Comparison of ENCODE assay signal across 8 cellular contexts in the genomic region with DNA sequence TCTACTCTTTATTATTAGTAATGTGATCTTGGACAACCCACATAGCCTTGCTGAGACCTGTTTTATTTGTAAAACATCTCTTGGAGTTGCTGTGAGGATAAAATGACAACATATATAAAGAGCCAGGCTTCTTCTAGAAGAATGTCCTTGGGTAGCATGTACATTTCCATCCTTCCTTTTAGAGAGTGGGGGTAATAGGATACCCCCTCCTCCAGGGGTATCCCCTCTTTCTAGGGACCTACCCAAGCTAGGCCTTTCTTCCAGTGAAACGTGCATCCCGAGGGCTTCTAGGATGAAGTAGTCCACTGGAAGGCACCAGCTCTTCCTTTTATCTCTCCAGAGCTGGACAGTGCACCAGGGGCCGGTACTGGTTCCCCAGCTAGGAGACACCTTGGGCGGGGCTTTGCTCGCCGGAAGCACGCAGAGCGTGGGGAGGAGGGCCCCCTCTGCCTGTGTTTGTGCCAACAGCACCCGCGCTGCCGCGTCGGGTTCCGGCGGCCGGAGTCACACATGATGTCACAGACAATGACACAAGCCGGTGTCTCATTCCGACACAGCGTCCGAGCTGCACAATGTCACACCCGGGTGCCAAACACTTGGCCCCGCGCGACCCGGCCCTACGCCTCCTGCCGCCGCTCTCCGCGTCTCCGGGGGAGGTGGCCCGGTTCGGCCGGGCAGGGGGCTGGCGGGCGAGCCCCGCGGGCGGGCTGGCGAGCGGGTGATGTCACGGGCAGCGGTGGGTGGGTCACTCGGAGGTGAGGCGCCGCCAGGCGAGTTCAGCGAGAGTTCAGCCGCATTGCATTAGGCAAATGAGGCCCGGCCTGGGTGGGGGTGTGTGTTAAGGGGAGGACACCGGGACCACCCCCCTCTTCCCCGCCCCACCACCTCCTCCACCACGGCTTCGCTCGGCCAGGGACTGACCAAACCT. TPM values are rescaled to one million over a fixed set of nuclear protein-coding genes. Genes with fewer than 3 reads are reported as not detected.
DNase-seq lines count a peak whose midpoint lies in the region; ATAC-seq and TF ChIP-seq lines count a peak whose summit lies in the region.

No MANE protein-coding gene starts in this region.

- POLR2A ChIA-PET in CD4-positive, alpha-beta memory T cell (lab: Charles Lee; ENCODE audit: partially characterized antibody) = interaction anchor here (0.5 to 29.0 kb wide), 6 partner anchors 10 to 1589 kb away, joined by 3 to 1054 read pairs (median 3); a partner anchor contains a TSS
- POLR2A ChIA-PET in IMR-90 (lab: Charles Lee; ENCODE audit: unreplicated experiment) = no interaction called here

- ATAC-seq in IMR-90 (ENCODE audit: low read depth) = peak; percentile 45
- peak; percentile 72 to 76 for ATAC-seq in right cardiac atrium
- ATAC-seq in GM19467 (IDR thresholded peaks at IDR 0.05; ENCODE audit: unreplicated experiment) = no peak

- peaks cover 40 to 81% (median 69%) of the 10 kb centered on the region in 4 donors for H3K4me1 Mint-ChIP-seq in CD4-positive, alpha-beta memory T cell

- H3K9ac ChIP-seq in IMR-90 (ENCODE audit: low read depth, low read length) = peak overlapping the region; percentile 81

- no peak overlapping the region for H4K5ac ChIP-seq in IMR-90 (ENCODE audit: low read depth, low read length)

- H3K27ac ChIP-seq in CD4-positive, alpha-beta memory T cell (ENCODE audit: low read depth, low read length) = peak overlapping the region; percentile 90
- H3K27ac ChIP-seq in IMR-90 (ENCODE audit: insufficient read depth, low read length) (peak overlapping the region; percentile 73), right cardiac atrium (ENCODE audit: low read length) (peak overlapping the region; percentile 87)

- H3K4me3 Mint-ChIP-seq in CD4-positive, alpha-beta memory T cell = peak overlapping the region; percentile 84 to 88 (median 86)

- peak; percentile 84 to 95 (median 87) for DNase-seq in CD4-positive, alpha-beta memory T cell
- DNase-seq in GM20000 (ENCODE audit: low spot score) (peak; percentile 89), IMR-90 (peak; percentile 73), T-helper 1 cell (peak; percentile 80 to 94 (median 86)), amniotic stem cell (lab: John Stamatoyannopoulos, UW) (peak; percentile 36), right cardiac atrium (peak; percentile 97 to 98 (median 97)), retina (peak; percentile 91)

- peaks cover 32 to 85% of the 10 kb centered on the region in 2 experiments; a peak in 3 of 4 replicates for H3K79me1 ChIP-seq in IMR-90 (ENCODE audit: low read depth in 1 of 2, low read length in 2 of 2)

- peak overlapping the region; percentile 90; the same call in 1 of the 2 replicates for H3K14ac ChIP-seq in IMR-90 (replicated peaks; ENCODE audit: low read depth, low read length)

- H2AFZ ChIP-seq in IMR-90 (replicated peaks; ENCODE audit: low read length, poor library complexity) = peak overlapping the region; percentile 90

- H2AK9ac ChIP-seq in IMR-90 (replicated peaks; ENCODE audit: low read depth, low read length, poor library complexity) = peak overlapping the region; percentile 95

- peaks cover 17% of the 10 kb centered on the region for H3K9me1 ChIP-seq in IMR-90 (ENCODE audit: insufficient read depth, low read length)

- peak overlapping the region; percentile 1; the same call in 1 of the 3 replicates for H2BK15ac ChIP-seq in IMR-90 (ENCODE audit: low read depth, low read length)

- H3K9me3 ChIP-seq in CD4-positive, alpha-beta memory T cell (ENCODE audit: control insufficient read depth in 1 of 2, low read length in 2 of 2) = no peaks in the 10 kb centered on the region
- no peaks in the 10 kb centered on the region for H3K9me3 ChIP-seq in IMR-90 (ENCODE audit: control insufficient read depth, insufficient read depth, low read length)
- no peaks in the 10 kb centered on the region for H3K9me3 ChIP-seq in right cardiac atrium (ENCODE audit: control insufficient read depth, low read length)

- H3K4ac ChIP-seq in IMR-90 (ENCODE audit: low read depth, low read length) = peak overlapping the region; percentile 79

- peaks cover 85% of the 10 kb centered on the region for H3K4me1 ChIP-seq in CD4-positive, alpha-beta memory T cell (ENCODE audit: insufficient read depth, low read length)
- H3K4me1 ChIP-seq in IMR-90 (ENCODE audit: control insufficient read depth, insufficient read depth, low read length) (peaks cover 26% of the 10 kb centered on the region), right cardiac atrium (ENCODE audit: control insufficient read depth, insufficient read depth, low read length) (peaks cover 14% of the 10 kb centered on the region)

- H3K56ac ChIP-seq in IMR-90 (ENCODE audit: extremely low read depth, insufficient read depth, low read length) = peak overlapping the region; percentile 10; the same call in 1 of the 2 replicates

- 1% methylated on average over 19 of the region's 55 CpGs; no CpG with 5 or more reads in 1 of the 2 experiments for WGBS in IMR-90 (ENCODE audit: extremely low coverage in 2 of 2, insufficient read length in 1 of 2), 2 experiments
- WGBS in right cardiac atrium = under 1% methylated on average over 55 of the region's 55 CpGs

- in situ Hi-C loops in IMR-90 (cut with MboI; ENCODE audit: low sequenced_read_pairs) = no loop called here

- peak; percentile 27 for TF ChIP-seq RAD21 in IMR-90 (IDR thresholded peaks at IDR 0.05; ENCODE audit: low read length)

- CTCF ChIA-PET in CD4-positive, alpha-beta memory T cell (lab: Charles Lee; ENCODE audit: partially characterized antibody) = interaction anchor here (0.7 to 4.5 kb wide), 15 partner anchors 11 to 193 kb away, joined by 3 to 46 read pairs (median 3); no protein-coding TSS in a partner anchor
- CTCF ChIA-PET in IMR-90 (lab: Yijun Ruan, JAX) = interaction anchor here (0.9 kb wide), 1 partner anchor 37 kb away, joined by 3 read pairs; no protein-coding TSS in a partner anchor

- peaks cover 9 to 31% of the 10 kb centered on the region in 2 donors for H3K36me3 Mint-ChIP-seq in CD4-positive, alpha-beta memory T cell

- peak overlapping the region; percentile 51 to 76; a peak in 2 of 4 replicates for H4K8ac ChIP-seq in IMR-90 (ENCODE audit: low read depth in 2 of 2, low read length in 2 of 2)

- H3K9me3 Mint-ChIP-seq in CD4-positive, alpha-beta memory T cell = no peaks in the 10 kb centered on the region

- peak overlapping the region; percentile 90 to 99 (median 98) for H3K27ac Mint-ChIP-seq in CD4-positive, alpha-beta memory T cell

- TF ChIP-seq CTCF in GM20000 (IDR thresholded peaks at IDR 0.05; ENCODE audit: extremely low read depth, missing control alignments) (no peak), IMR-90 (conservative IDR thresholded peaks at IDR 0.05; ENCODE audit: low read depth, low read length) (no peak)

- peaks cover 10% of the 10 kb centered on the region for H3K36me3 ChIP-seq in CD4-positive, alpha-beta memory T cell (ENCODE audit: insufficient read depth, low read length)
- H3K36me3 ChIP-seq in IMR-90 (ENCODE audit: control insufficient read depth, insufficient read depth, low read length) = peaks cover 1% of the 10 kb centered on the region; the same call in 1 of the 2 replicates

- H4K20me1 ChIP-seq in IMR-90 (ENCODE audit: insufficient read depth, low read length) = peaks cover 47% of the 10 kb centered on the region

- no peaks in the 10 kb centered on the region for H3K27me3 ChIP-seq in CD4-positive, alpha-beta memory T cell (ENCODE audit: insufficient read depth, low read length)
- H3K27me3 ChIP-seq in IMR-90 (ENCODE audit: control insufficient read depth, insufficient read depth, low read length) (no peaks in the 10 kb centered on the region), right cardiac atrium (ENCODE audit: control insufficient read depth, insufficient read depth) (no peaks in the 10 kb centered on the region)

- intact Hi-C loops in CD4-positive, alpha-beta memory T cell (cut with micrococcal nuclease) = loop anchor here (1.0 kb wide), 3 partner anchors 15 to 38 kb away; no protein-coding TSS in a partner anchor
- intact Hi-C loops in IMR-90 (cut with micrococcal nuclease) (loop anchor here (5.0 kb wide), 1 partner anchor 139 kb away; no protein-coding TSS in a partner anchor), right cardiac atrium (cut with DNase I) (no loop called here)

- peak overlapping the region; percentile 55; the same call in 1 of the 2 replicates for H4K91ac ChIP-seq in IMR-90 (ENCODE audit: insufficient read depth, low read depth, low read length)

- H2AK5ac ChIP-seq in IMR-90 (ENCODE audit: low read depth, low read length) = peak overlapping the region; percentile 94

- peak overlapping the region; percentile 75 for H3K4me2 ChIP-seq in IMR-90 (ENCODE audit: low read depth, low read length)

- H3K23ac ChIP-seq in IMR-90 (ENCODE audit: low read depth, low read length) = peak overlapping the region; percentile 60; the same call in 1 of the 2 replicates

- TF ChIP-seq POLR2A in IMR-90 (IDR thresholded peaks at IDR 0.05; ENCODE audit: low read depth, low read length) = peak; percentile 79; the same call in 1 of the 2 replicates

- H3K4me3 ChIP-seq in CD4-positive, alpha-beta memory T cell (ENCODE audit: low read length in 2 of 2) = peak overlapping the region; percentile 51 to 69
- H3K4me3 ChIP-seq in IMR-90 (ENCODE audit: insufficient read depth, low read depth, low read length) (peak overlapping the region; percentile 82), right cardiac atrium (ENCODE audit: low read length) (peak overlapping the region; percentile 89)

- peak overlapping the region; percentile 57 for H2BK5ac ChIP-seq in IMR-90 (ENCODE audit: low read depth, low read length, poor library complexity, severe bottlenecking)

- H3K18ac ChIP-seq in IMR-90 (ENCODE audit: low read depth, low read length) = no peak overlapping the region; the same call in 1 of the 2 replicates

- no peaks in the 10 kb centered on the region for H3K27me3 Mint-ChIP-seq in CD4-positive, alpha-beta memory T cell

- dilution Hi-C loops in IMR-90 (cut with HindIII; ENCODE audit: low sequenced_read_pairs, unreplicated experiment) = no loop called here

- H2BK120ac ChIP-seq in IMR-90 (ENCODE audit: low read depth, low read length) = peak overlapping the region; percentile 59

- no peak overlapping the region for H2BK20ac ChIP-seq in IMR-90 (ENCODE audit: low read depth, low read length)

- BruUV-seq in IMR-90 (replicated peaks; lab: Mats Ljungman, UMichigan) = no TSS peak

RNA-seq across cellular contexts. Expression of a gene that starts 23.4 kb away (rescaled TPM):
- not detected for total RNA-seq in CD4-positive, alpha-beta memory T cell
- not detected for polyA plus RNA-seq in CD4-positive, alpha-beta memory T cell
- total RNA-seq in IMR-90 (2012; rRNA removed) (not detected in 2 replicates), right cardiac atrium (1 to 10 TPM in 1 of 4 donors, under 1 TPM in 3; 0.74 to 1.4 (median 0.86) TPM)
- polyA plus RNA-seq in IMR-90 (2012; rRNA removed) (0.10 and 0.39 TPM in 2 replicates), right cardiac atrium (0.27 TPM)
- 0.11 and 1.0 TPM in 2 replicates for polyA plus RNA-seq in IMR-90 (2012; cell fraction: cytosol; rRNA removed)
- polyA plus RNA-seq in IMR-90 (2012; cell fraction: nucleus; rRNA removed; ENCODE audit: low replicate concordance) = 0.80 and 0.91 TPM in 2 replicates

RNA-seq across cellular contexts. Expression of a gene that starts 32.2 kb away (rescaled TPM):
- 10 to 100 TPM; 54.1 to 54.5 TPM for total RNA-seq in CD4-positive, alpha-beta memory T cell
- 10 to 100 TPM in 1 of 2 donors, 1 to 10 TPM in 1; 5.1 to 20.7 TPM for polyA plus RNA-seq in CD4-positive, alpha-beta memory T cell
- 7.2 and 9.0 TPM in 2 replicates for total RNA-seq in IMR-90 (2012; rRNA removed)
- polyA plus RNA-seq in IMR-90 (2012; rRNA removed) = 12.7 and 13.6 TPM in 2 replicates
- 11.3 and 18.9 TPM in 2 replicates for polyA plus RNA-seq in IMR-90 (2012; cell fraction: cytosol; rRNA removed)
- 11.5 and 14.7 TPM in 2 replicates for polyA plus RNA-seq in IMR-90 (2012; cell fraction: nucleus; rRNA removed; ENCODE audit: low replicate concordance)
- total RNA-seq in right cardiac atrium = 10 to 100 TPM; 26.2 to 39.0 (median 29.1) TPM
- 28.3 TPM for polyA plus RNA-seq in right cardiac atrium

RNA-seq across cellular contexts. Expression of a gene that starts 53.5 kb away (rescaled TPM):
- 1 to 10 TPM in 1 of 2 experiments, under 1 TPM in 1; 0.72 to 2.1 TPM for total RNA-seq in CD4-positive, alpha-beta memory T cell
- under 1 TPM; 0.61 to 0.87 TPM for polyA plus RNA-seq in CD4-positive, alpha-beta memory T cell
- total RNA-seq in IMR-90 (2012; rRNA removed) (25.6 and 27.8 TPM in 2 replicates), right cardiac atrium (1 to 10 TPM; 1.0 to 1.8 (median 1.3) TPM)
- polyA plus RNA-seq in IMR-90 (2012; rRNA removed) (13.8 and 15.3 TPM in 2 replicates), right cardiac atrium (0.36 TPM)
- polyA plus RNA-seq in IMR-90 (2012; cell fraction: cytosol; rRNA removed) = 4.2 and 16.4 TPM in 2 replicates
- polyA plus RNA-seq in IMR-90 (2012; cell fraction: nucleus; rRNA removed; ENCODE audit: low replicate concordance) = 3.9 and 9.1 TPM in 2 replicates

Comparison
In these comparisons a context has a peak if more than half of its experiments do, and no peak if none do; other contexts are left out.
1. DNase-seq: peak in every context shown above with its lines; median percentile 97 in right cardiac atrium; 91 in retina; 89 in GM20000; 87 in CD4-positive, alpha-beta memory T cell; 86 in T-helper 1 cell; 73 in IMR-90; 36 in amniotic stem cell.
2. intact Hi-C loops: an anchor here in CD4-positive, alpha-beta memory T cell (1.0 kb wide) and IMR-90 (5.0 kb wide); none called in right cardiac atrium.